ENCODE assay signal across 1 cellular context in genomic region chr9:93326654-93327053, GRCh38.
TF ChIP-seq lines count a peak whose summit lies in the region.

No MANE protein-coding gene starts in this region.

TF ChIP-seq in HepG2, 621 proteins besides CTCF, POLR2A, EP300 and RAD21 (continued from another document and continues in another):
- TF ChIP-seq ZBTB40 (IDR thresholded peaks at IDR 0.05) (no peak), ZBTB40 (CRISPR knock-in tag; IDR thresholded peaks at IDR 0.05) (peak; percentile 25; the same call in 1 of the 2 replicates), ZNF687 (CRISPR knock-in tag; IDR thresholded peaks at IDR 0.05) (peak; percentile 89), PCBP1 (IDR thresholded peaks at IDR 0.05; ENCODE audit: borderline replicate concordance, low read depth, low read length) (no peak), ZNF83 (CRISPR knock-in tag; IDR thresholded peaks at IDR 0.05; ENCODE audit: borderline replicate concordance) (no peak), ZNF274 (CRISPR knock-in tag; IDR thresholded peaks at IDR 0.05) (no peak), ZNF451 (CRISPR knock-in tag; IDR thresholded peaks at IDR 0.05) (no peak), THAP7 (CRISPR knock-in tag; IDR thresholded peaks at IDR 0.05) (no peak), ARID4A (CRISPR knock-in tag; IDR thresholded peaks at IDR 0.05; ENCODE audit: borderline replicate concordance) (no peak; the same call in 1 of the 2 replicates), ZNF629 (CRISPR knock-in tag; conservative IDR thresholded peaks at IDR 0.05) (no peak), ZNF350 (CRISPR knock-in tag; IDR thresholded peaks at IDR 0.05; ENCODE audit: borderline replicate concordance, low read depth) (no peak), ZNF12 (CRISPR knock-in tag; IDR thresholded peaks at IDR 0.05) (no peak), HMG20B (CRISPR knock-in tag; conservative IDR thresholded peaks at IDR 0.05) (no peak), ZBTB38 (CRISPR knock-in tag; IDR thresholded peaks at IDR 0.05) (0 out of 2 replicates have a peak, but pooled peaks have one; percentile 32), PHF20 (CRISPR knock-in tag; IDR thresholded peaks at IDR 0.05) (no peak), PREB (CRISPR knock-in tag; IDR thresholded peaks at IDR 0.05) (no peak), ZFP1 (CRISPR knock-in tag; IDR thresholded peaks at IDR 0.05) (no peak), ARID5B (CRISPR knock-in tag; IDR thresholded peaks at IDR 0.05) (no peak), ZBTB33 (CRISPR knock-in tag; IDR thresholded peaks at IDR 0.05) (0 out of 2 replicates have a peak, but pooled peaks have one; percentile 22), ZFY (CRISPR knock-in tag; IDR thresholded peaks at IDR 0.05) (peak; percentile 45; the same call in 1 of the 2 replicates), ZNF558 (CRISPR knock-in tag; IDR thresholded peaks at IDR 0.05; ENCODE audit: borderline replicate concordance) (no peak), CAMTA2 (CRISPR knock-in tag; IDR thresholded peaks at IDR 0.05; ENCODE audit: borderline replicate concordance) (no peak), ZBTB7A (CRISPR knock-in tag; IDR thresholded peaks at IDR 0.05) (no peak), ZNF576 (CRISPR knock-in tag; IDR thresholded peaks at IDR 0.05) (no peak), ZNF382 (CRISPR knock-in tag; IDR thresholded peaks at IDR 0.05; ENCODE audit: borderline replicate concordance) (no peak), ZSCAN21 (CRISPR knock-in tag; IDR thresholded peaks at IDR 0.05; ENCODE audit: borderline replicate concordance) (no peak), SALL1 (CRISPR knock-in tag; IDR thresholded peaks at IDR 0.05) (0 out of 2 replicates have a peak, but pooled peaks have one; percentile 16)
